In the genomic region with DNA sequence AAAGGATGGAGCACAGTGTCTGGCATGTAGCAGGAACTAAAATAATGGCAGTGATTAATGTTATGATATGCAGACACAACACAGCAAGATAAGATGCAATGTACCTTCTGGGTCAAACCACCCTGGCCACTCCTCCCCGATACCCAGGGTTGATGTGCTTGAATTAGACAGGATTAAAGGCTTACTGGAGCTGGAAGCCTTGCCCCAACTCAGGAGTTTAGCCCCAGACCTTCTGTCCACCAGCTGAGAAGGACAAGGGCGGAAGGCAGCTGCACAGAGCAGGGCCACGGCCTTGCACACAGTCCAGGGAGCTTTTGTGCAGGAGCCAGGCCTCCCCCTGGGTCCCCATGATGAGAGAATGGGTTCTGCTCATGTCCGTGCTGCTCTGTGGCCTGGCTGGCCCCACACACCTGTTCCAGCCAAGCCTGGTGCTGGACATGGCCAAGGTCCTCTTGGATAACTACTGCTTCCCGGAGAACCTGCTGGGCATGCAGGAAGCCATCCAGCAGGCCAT, we compare ENCODE assay signal across 25 cellular contexts. TPM values are rescaled to one million over a fixed set of nuclear protein-coding genes. Genes with fewer than 3 reads are reported as not detected.
DNase-seq lines count a peak whose midpoint lies in the region; FAIRE-seq and TF ChIP-seq lines count a peak whose summit lies in the region.
"Had no signal": no experiment of that assay in that cellular context is flagged by ENCODE, and none has a peak within 500 bp of the region (broad histone marks: within the 10 kb centered on the region; RNA-seq: fewer than 3 reads in every experiment).

A gene (plus strand): TSS at position 226 of the 514 bp plus-strand sequence. CDS start 122 bp downstream, at position 348.

- H3K9me3 Mint-ChIP-seq in Caco-2 (ENCODE audit: unreplicated experiment) = no peaks in the 10 kb centered on the region
- H3K9me3 Mint-ChIP-seq: CD14-positive monocyte had no signal

- no peak within 1 kb of the TSS for H3K14ac ChIP-seq in H1 (ENCODE audit: insufficient read length)

- intact Hi-C loops in Caco-2 (cut with micrococcal nuclease; ENCODE audit: unreplicated experiment) = no loop called here

- H3K23ac ChIP-seq in H1 (ENCODE audit: insufficient read length) = no peak within 1 kb of the TSS

- FAIRE-seq in H1 (lab: Jason Lieb, UNC) = no peak
- FAIRE-seq: GM19239 had no signal

- H4K20me1 ChIP-seq in H1 (replicated peaks in 1 of 2; ENCODE audit: control insufficient read depth in 1 of 2, insufficient read depth in 2 of 2, low read length in 2 of 2) (no peaks in the 10 kb centered on the region), osteoblast (ENCODE audit: insufficient read depth, low read length) (no peaks in the 10 kb centered on the region)

- H3K9me3 ChIP-seq in H1 (ENCODE audit: insufficient read depth in 2 of 2, low read depth in 1 of 2, low read length in 1 of 2) (no peaks in the 10 kb centered on the region), osteoblast (ENCODE audit: low read depth, low read length) (no peaks in the 10 kb centered on the region), Caco-2 (no peaks in the 10 kb centered on the region)
- H3K9me3 ChIP-seq: HAP-1, MG63 had no signal

- no peak within 1 kb of the TSS for H3K4me3 Mint-ChIP-seq in Caco-2 (ENCODE audit: unreplicated experiment)
- H3K4me3 Mint-ChIP-seq: CD14-positive monocyte had no signal

- H3K36me3 ChIP-seq in H1 (ENCODE audit: control insufficient read depth in 2 of 4, insufficient read depth in 4 of 4, low read length in 3 of 4) (no peaks in the 10 kb centered on the region), osteoblast (ENCODE audit: insufficient read depth, low read length) (no peaks in the 10 kb centered on the region), Caco-2 (ENCODE audit: control insufficient read depth, insufficient read depth, low read length) (no peaks in the 10 kb centered on the region)
- H3K36me3 ChIP-seq: HAP-1, MG63 had no signal

- H3K4me3 ChIP-seq in H1 (ENCODE audit: extremely low read depth in 1 of 4, insufficient read depth in 2 of 4, low read depth in 3 of 4, low read length in 4 of 4) (no peak within 1 kb of the TSS), osteoblast (ENCODE audit: insufficient read depth, low read length) (no peak within 1 kb of the TSS), Caco-2 (ENCODE audit: low read depth, low read length) (no peak within 1 kb of the TSS)
- H3K4me3 ChIP-seq: HAP-1, MG63, SK-N-MC had no signal

- no peak within 1 kb of the TSS for H3K56ac ChIP-seq in H1 (replicated peaks; ENCODE audit: insufficient read length, low read depth, low read length)

- no peak for TF ChIP-seq POLR2A in H1 (IDR thresholded peaks at IDR 0.05; ENCODE audit: control extremely low read depth in 1 of 2, low read depth in 2 of 2, low read length in 2 of 2)

- 95% methylated on average over 5 of the region's 5 CpGs; no CpG with 5 or more reads in 1 of the 2 experiments for WGBS in H1 (ENCODE audit: extremely low coverage in 1 of 2, insufficient coverage in 1 of 2, insufficient read length in 1 of 2, insufficient replicate concordance in 2 of 2, low coverage in 1 of 2, low lambda C conversion rate in 2 of 2, missing lambda C conversion rate in 1 of 2), 2 experiments

- H3K79me2 ChIP-seq in H1 (ENCODE audit: control insufficient read depth in 1 of 2, insufficient read depth in 2 of 2, low read length in 2 of 2) = no peaks in the 10 kb centered on the region
- H3K79me2 ChIP-seq in osteoblast (ENCODE audit: insufficient read depth, low read length) = no peaks in the 10 kb centered on the region

- POLR2A ChIA-PET in H1 (lab: Charles Lee; ENCODE audit: partially characterized antibody) = no interaction called here
- POLR2A ChIA-PET in Caco-2 (lab: Charles Lee) = no interaction called here

- H3K23me2 ChIP-seq in H1 (ENCODE audit: low read depth, low read length) = no peaks in the 10 kb centered on the region

- TF ChIP-seq EP300 in H1 (IDR thresholded peaks at IDR 0.05; ENCODE audit: borderline replicate concordance in 1 of 2, low read depth in 2 of 2, low read length in 2 of 2) = no peak

- DNase-seq in G401 (ENCODE audit: low spot score) (peak; percentile 79), H1 (ENCODE audit: low read depth in 1 of 2, low spot score in 2 of 2) (no peak), osteoblast (ENCODE audit: insufficient read length, low spot score, missing footprints) (peak; percentile 80), Caco-2 (no peak), NCI-H2171 treated with DMSO at 0.1 percent for 48 hours (lab: John Stamatoyannopoulos, UW) (no peak)
- no peak for DNase-seq in activated CD4-positive, alpha-beta T cell treated with anti-CD3 and anti-CD28 coated beads for 1 hour
- no peak for DNase-seq in activated CD4-positive, alpha-beta T cell treated with anti-CD3 and anti-CD28 coated beads, Interleukin-2, amount 50 U/mL, for 4 hours
- DNase-seq: ACHN, AML-193, GDM1, Kasumi-1, MG63, NCI-H1048, NCI-H1436 treated with DMSO at 0.1 percent for 48 hours, NCI-H2029 treated with DMSO at 0.1 percent for 48 hours, NCI-H2171, NCI-H446 treated with DMSO at 0.1 percent for 48 hours, NCI-H748 treated with DMSO at 0.1 percent for 48 hours, OCI-M1, SHP77 had no signal

- no peak within 1 kb of the TSS for H3K27ac Mint-ChIP-seq in Caco-2 (ENCODE audit: unreplicated experiment)
- H3K27ac Mint-ChIP-seq: CD14-positive monocyte had no signal

- no peak within 1 kb of the TSS for H2BK15ac ChIP-seq in H1 (ENCODE audit: low read length)

- TF ChIP-seq CTCF in 22Rv1 (IDR thresholded peaks at IDR 0.05) = no peak
- TF ChIP-seq CTCF in H1 (IDR thresholded peaks at IDR 0.05; ENCODE audit: control extremely low read depth in 1 of 3, insufficient read depth in 1 of 3, low read depth in 1 of 3, low read length in 3 of 3) = no peak
- no peak for TF ChIP-seq CTCF in osteoblast (IDR thresholded peaks at IDR 0.05; ENCODE audit: extremely low read depth, low read depth, low read length)
- TF ChIP-seq CTCF in Caco-2 (IDR thresholded peaks at IDR 0.05; ENCODE audit: insufficient read depth in 1 of 2, low read depth in 1 of 2, low read length in 1 of 2, severe bottlenecking in 1 of 2, unreplicated experiment in 1 of 2) = no peak

- H4K91ac ChIP-seq in H1 (replicated peaks; ENCODE audit: insufficient read length, low read length) = no peak within 1 kb of the TSS

- no peaks in the 10 kb centered on the region for H3K79me1 ChIP-seq in H1 (ENCODE audit: low read depth, low read length)

- no peak within 1 kb of the TSS for H4K8ac ChIP-seq in H1 (ENCODE audit: extremely low read depth, insufficient read depth, low read length)

- no peak within 1 kb of the TSS for H2BK5ac ChIP-seq in H1 (ENCODE audit: low read depth, low read length)

- H3K4me2 ChIP-seq in H1 (ENCODE audit: insufficient read depth in 1 of 2, low read depth in 2 of 2, low read length in 2 of 2) (no peak within 1 kb of the TSS), osteoblast (ENCODE audit: insufficient read depth, low read length) (no peak within 1 kb of the TSS)

- H2AFZ ChIP-seq in H1 (ENCODE audit: low read length) = no peak within 1 kb of the TSS
- no peak within 1 kb of the TSS for H2AFZ ChIP-seq in osteoblast (ENCODE audit: low read length)

- no peaks in the 10 kb centered on the region for H3K4me1 Mint-ChIP-seq in Caco-2 (ENCODE audit: low read depth, unreplicated experiment)
- H3K4me1 Mint-ChIP-seq: CD14-positive monocyte had no signal

- no peak within 1 kb of the TSS for H3K9ac ChIP-seq in H1 (replicated peaks in 1 of 4; ENCODE audit: extremely low read depth in 1 of 4, low read depth in 3 of 4, low read length in 3 of 4)

- H3K18ac ChIP-seq in H1 (ENCODE audit: extremely low read depth, low read length) = no peak within 1 kb of the TSS

- H3K27me3 ChIP-seq in H1 (replicated peaks in 1 of 4; ENCODE audit: control insufficient read depth in 3 of 4, extremely low read depth in 1 of 4, insufficient read depth in 3 of 4, low read length in 3 of 4) (no peaks in the 10 kb centered on the region), osteoblast (ENCODE audit: insufficient read depth, low read length) (peaks cover 19% of the 10 kb centered on the region), Caco-2 (replicated peaks; ENCODE audit: control insufficient read depth, insufficient read depth, low read length) (no peaks in the 10 kb centered on the region)
- H3K27me3 ChIP-seq: MG63 had no signal

- peak within 1 kb of the TSS; percentile 82 for H3K27ac ChIP-seq in 22Rv1
- no peak within 1 kb of the TSS for H3K27ac ChIP-seq in H1 (ENCODE audit: low read depth, low read length)
- H3K27ac ChIP-seq in osteoblast (ENCODE audit: low read depth, low read length) = no peak within 1 kb of the TSS
- H3K27ac ChIP-seq: SK-N-MC had no signal

- in situ Hi-C loops in G401 (cut with HindIII; ENCODE audit: low sequenced_read_pairs) = no loop called here

- BruUV-seq in Caco-2 (replicated peaks; lab: Mats Ljungman, UMichigan) = no TSS peak

- H3K4ac ChIP-seq in H1 (replicated peaks; ENCODE audit: insufficient read length, low read depth, low read length) = no peak within 1 kb of the TSS

- no peak for TF ChIP-seq RAD21 in H1 (IDR thresholded peaks at IDR 0.05 in 1 of 2, conservative IDR thresholded peaks at IDR 0.05 in 1 of 2; ENCODE audit: low read depth in 2 of 2, low read length in 2 of 2)

- no peak within 1 kb of the TSS for H4K5ac ChIP-seq in H1 (ENCODE audit: insufficient read length, low read depth, low read length)

- CTCF ChIA-PET in H1 (lab: Charles Lee; ENCODE audit: partially characterized antibody) = interaction anchor here (0.6 to 14.6 kb wide), 4 partner anchors 14 to 353 kb away, joined by 3 to 132 read pairs (median 4); no protein-coding TSS in a partner anchor
- CTCF ChIA-PET in Caco-2 (lab: Charles Lee) = no interaction called here

- H2BK120ac ChIP-seq in H1 (replicated peaks; ENCODE audit: low read depth, low read length) = no peak within 1 kb of the TSS

- no peak within 1 kb of the TSS for H2AK5ac ChIP-seq in H1 (ENCODE audit: low read depth, low read length)

- H3K36me3 Mint-ChIP-seq in Caco-2 (ENCODE audit: insufficient read depth, unreplicated experiment) = no peaks in the 10 kb centered on the region
- H3K36me3 Mint-ChIP-seq: CD14-positive monocyte had no signal

- H3K4me1 ChIP-seq in H1 (replicated peaks in 1 of 4; ENCODE audit: control insufficient read depth in 3 of 4, insufficient read depth in 4 of 4, low read length in 3 of 4) = no peaks in the 10 kb centered on the region; a peak in 2 of 7 replicates
- no peaks in the 10 kb centered on the region for H3K4me1 ChIP-seq in osteoblast (ENCODE audit: insufficient read depth, low read length)
- H3K4me1 ChIP-seq in Caco-2 = no peaks in the 10 kb centered on the region; the same call in 1 of the 2 replicates
- H3K4me1 ChIP-seq: HAP-1 had no signal

- H2BK12ac ChIP-seq in H1 (ENCODE audit: low read depth, low read length) = 0 out of 2 replicates have a peak within 1 kb of the TSS, but pooled peaks have one; percentile 9

- H2BK20ac ChIP-seq in H1 (ENCODE audit: low read length) = no peak within 1 kb of the TSS

- no peaks in the 10 kb centered on the region for H3K27me3 Mint-ChIP-seq in Caco-2 (ENCODE audit: insufficient read depth, unreplicated experiment)

RNA-seq across cellular contexts. Expression of the gene that starts here (rescaled TPM):
- total RNA-seq in G401 (2014; rRNA removed; shearing (Covaris generic)) = not detected in 2 replicates
- total RNA-seq in H1 (2021; fragmentation: NEBNext Ultra II Directional; extraction: Animal tissue kit (Norgen Biotek cat#: 25700)) = not detected in 2 replicates
- not detected in 2 replicates for polyA plus RNA-seq in H1 (2011; rRNA removed)
- polyA plus RNA-seq in H1 (2011; cell fraction: cytosol; rRNA removed) = not detected
- not detected for polyA plus RNA-seq in H1 (2011; cell fraction: nucleus; rRNA removed)
- polyA plus RNA-seq in H1 (2012, experiment 1 of 2) = 0.05 to 0.07 TPM (median 0.07 TPM) in 3 of 4 replicates, not detected in the other
- polyA plus RNA-seq in H1 (2012, experiment 2 of 2) = not detected
- not detected for polyA plus RNA-seq in H1 (2013, experiment 1 of 2)
- polyA plus RNA-seq in H1 (2013, experiment 2 of 2) = not detected
- not detected in 2 replicates for polyA minus RNA-seq in H1 (2011; rRNA and poly(A)+ RNA removed)
- polyA minus RNA-seq in H1 (2011; cell fraction: cytosol; rRNA and poly(A)+ RNA removed) = not detected
- not detected for polyA minus RNA-seq in H1 (2011; cell fraction: nucleus; rRNA and poly(A)+ RNA removed)
- total RNA-seq in osteoblast (not detected in 2 replicates), Caco-2 (2022) (not detected in 2 replicates)
- polyA plus RNA-seq: CD14-positive monocyte had no signal

Comparison
In these comparisons a context has a peak if more than half of its experiments do, and no peak if none do; other contexts are left out.
1. Peak in DNase-seq in G401; RNA of the gene not detected or under 1 TPM.
2. Peak in DNase-seq in osteoblast; RNA of the gene not detected or under 1 TPM.